ENCODE assay signal across 8 cellular contexts in the genomic region with DNA sequence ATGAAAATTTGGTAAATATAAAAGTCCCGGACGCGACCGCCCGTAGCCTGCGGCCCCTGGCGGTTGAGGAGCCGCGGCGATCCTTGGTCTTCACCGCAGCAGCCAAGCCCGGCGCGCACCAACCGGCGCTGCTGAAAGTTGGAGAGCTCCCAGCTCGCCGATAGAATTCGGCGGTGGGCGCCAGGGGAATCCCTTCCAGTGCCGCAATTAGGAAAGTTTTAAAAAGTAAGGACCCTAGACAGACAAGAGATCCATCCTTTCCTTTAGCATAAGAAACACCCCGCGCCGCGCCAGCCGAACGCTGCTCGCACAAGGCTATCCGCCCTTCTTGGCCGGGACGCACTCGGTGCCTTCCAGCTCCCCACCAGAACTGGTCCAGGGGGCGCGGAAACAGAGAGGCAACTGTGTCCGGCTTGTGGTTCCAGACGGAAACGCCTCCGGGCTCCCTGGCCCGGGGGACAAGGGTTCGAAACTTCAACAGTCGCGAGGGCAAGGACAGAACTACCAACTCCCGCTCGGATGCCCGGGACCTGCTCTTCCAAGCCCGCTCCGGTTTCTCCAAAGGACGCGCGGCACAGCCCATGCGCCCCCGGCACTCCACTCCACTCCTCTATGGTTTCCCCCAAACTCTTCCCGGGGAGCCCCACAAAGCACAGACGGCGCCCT. TPM values are rescaled to one million over a fixed set of nuclear protein-coding genes. Genes with fewer than 3 reads are reported as not detected.
DNase-seq lines count a peak whose midpoint lies in the region; ATAC-seq and TF ChIP-seq lines count a peak whose summit lies in the region.

No MANE protein-coding gene starts in this region.

- H3K4me3 ChIP-seq in OCI-LY7 (ENCODE audit: low read depth, low read length, poor library complexity, severe bottlenecking) (no peak overlapping the region), coronary artery (peak overlapping the region; percentile 84), liver (ENCODE audit: low read depth in 1 of 3, low read length in 3 of 3) (peak overlapping the region; percentile 28 to 93 (median 53)), stomach (peak overlapping the region; percentile 67 to 95 (median 77))

- peak; percentile 44 for TF ChIP-seq CTCF in OCI-LY7 (conservative IDR thresholded peaks at IDR 0.05; ENCODE audit: low read length)
- TF ChIP-seq CTCF in coronary artery (IDR thresholded peaks at IDR 0.05), result no peak
- peak; percentile 18 for TF ChIP-seq CTCF in liver (IDR thresholded peaks at IDR 0.05; ENCODE audit: low read depth, low read length, missing input control)
- peak in 3 of 7 experiments; percentile 38 to 47 (median 47) for TF ChIP-seq CTCF in stomach (IDR thresholded peaks at IDR 0.05)

- no TSS peak for BruUV-seq in OCI-LY7 (replicated peaks; lab: Mats Ljungman, UMichigan)

- TF ChIP-seq RAD21 in liver (IDR thresholded peaks at IDR 0.05), result peak; percentile 43 to 51

- 1% methylated on average over 56 of the region's 56 CpGs for WGBS in liver
- WGBS in stomach, 5 donors, result 0 to 1% (median 1%) methylated on average over 45 to 56 of the region's 56 CpGs

- no peak overlapping the region for H3K9ac ChIP-seq in liver (ENCODE audit: low read depth in 1 of 2, low read length in 2 of 2)

- no peaks in the 10 kb centered on the region for H3K9me2 ChIP-seq in OCI-LY7 (ENCODE audit: insufficient read depth, low read length)

- H3K9me3 ChIP-seq in OCI-LY7 (ENCODE audit: low read length) (no peaks in the 10 kb centered on the region), liver (ENCODE audit: control insufficient read depth in 4 of 4, low read length in 3 of 4) (no peaks in the 10 kb centered on the region), stomach (no peaks in the 10 kb centered on the region)

- CTCF ChIA-PET in OCI-LY7 (lab: Charles Lee; ENCODE audit: unreplicated experiment), result no interaction called here

- no peak for TF ChIP-seq EP300 in stomach (IDR thresholded peaks at IDR 0.05)

- POLR2A ChIA-PET in OCI-LY7 (lab: Charles Lee), result no interaction called here

- no peaks in the 10 kb centered on the region for H3K27me3 ChIP-seq in liver (ENCODE audit: control insufficient read depth in 4 of 4, insufficient read depth in 4 of 4, low read length in 3 of 4)
- peaks cover 0 to 35% (median 0%) of the 10 kb centered on the region in 3 donors for H3K27me3 ChIP-seq in stomach

- intact Hi-C loops in OCI-LY7 (cut with micrococcal nuclease; ENCODE audit: unreplicated experiment), result no loop called here
- intact Hi-C loops in stomach (cut with DNase I; ENCODE audit: low total_unique reads), result loop anchor here (10.0 kb wide), 1 partner anchor 240 kb away; no protein-coding TSS in a partner anchor

- H3K79me2 ChIP-seq in OCI-LY7 (ENCODE audit: insufficient read depth, low read depth, low read length), result no peaks in the 10 kb centered on the region

- H3K4me2 ChIP-seq in OCI-LY7 (ENCODE audit: low read length), result no peak overlapping the region

- no peaks in the 10 kb centered on the region for H3K36me3 ChIP-seq in OCI-LY7 (ENCODE audit: insufficient read depth, low read length)
- no peaks in the 10 kb centered on the region for H3K36me3 ChIP-seq in liver (ENCODE audit: control insufficient read depth in 4 of 4, insufficient read depth in 3 of 4, low read depth in 1 of 4, low read length in 3 of 4)
- H3K36me3 ChIP-seq in stomach, result no peaks in the 10 kb centered on the region

- H3K27ac ChIP-seq in OCI-LY7 (ENCODE audit: low read depth, low read length, poor library complexity, severe bottlenecking) (no peak overlapping the region), coronary artery (no peak overlapping the region), liver (ENCODE audit: low read depth in 1 of 2, low read length in 2 of 2) (no peak overlapping the region), stomach (no peak overlapping the region)

- DNase-seq in DMS 273 (lab: John Stamatoyannopoulos, UW; ENCODE audit: unreplicated experiment) (peak; percentile 89), OCI-LY7 (ENCODE audit: low spot score) (peak; percentile 3), coronary artery (ENCODE audit: low spot score) (no peak), stomach (peak; percentile 50)

- no peak for TF ChIP-seq POLR2A in stomach (IDR thresholded peaks at IDR 0.05)

- H3K4me1 ChIP-seq in OCI-LY7 (ENCODE audit: insufficient read depth, low read length, poor library complexity, severe bottlenecking) (no peaks in the 10 kb centered on the region), liver (ENCODE audit: control insufficient read depth in 4 of 4, insufficient read depth in 4 of 4, low read length in 3 of 4) (peaks cover 8 to 26% (median 17%) of the 10 kb centered on the region in 4 donors), stomach (peaks cover 14 to 29% (median 25%) of the 10 kb centered on the region in 4 donors)

- ATAC-seq in GM19455 (IDR thresholded peaks at IDR 0.05; ENCODE audit: unreplicated experiment) (peak; percentile 24), HG02588 (IDR thresholded peaks at IDR 0.05; ENCODE audit: unreplicated experiment) (no peak), HG03039 (IDR thresholded peaks at IDR 0.05; ENCODE audit: unreplicated experiment) (no peak)

- H4K20me1 ChIP-seq in OCI-LY7 (ENCODE audit: insufficient read depth, low read length), result no peaks in the 10 kb centered on the region

- no peak overlapping the region for H2AFZ ChIP-seq in OCI-LY7 (ENCODE audit: low read length)

TF ChIP-seq in liver, 16 proteins besides CTCF, POLR2A, EP300 and RAD21:
- TF ChIP-seq GABPA (IDR thresholded peaks at IDR 0.05 in 1 of 2, conservative IDR thresholded peaks at IDR 0.05 in 1 of 2), result no peak
- TF ChIP-seq, protein P1, sequence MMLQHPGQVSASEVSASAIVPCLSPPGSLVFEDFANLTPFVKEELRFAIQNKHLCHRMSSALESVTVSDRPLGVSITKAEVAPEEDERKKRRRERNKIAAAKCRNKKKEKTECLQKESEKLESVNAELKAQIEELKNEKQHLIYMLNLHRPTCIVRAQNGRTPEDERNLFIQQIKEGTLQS (IDR thresholded peaks at IDR 0.05), result no peak
- TF ChIP-seq JUND (IDR thresholded peaks at IDR 0.05), result no peak
- TF ChIP-seq, protein P2, sequence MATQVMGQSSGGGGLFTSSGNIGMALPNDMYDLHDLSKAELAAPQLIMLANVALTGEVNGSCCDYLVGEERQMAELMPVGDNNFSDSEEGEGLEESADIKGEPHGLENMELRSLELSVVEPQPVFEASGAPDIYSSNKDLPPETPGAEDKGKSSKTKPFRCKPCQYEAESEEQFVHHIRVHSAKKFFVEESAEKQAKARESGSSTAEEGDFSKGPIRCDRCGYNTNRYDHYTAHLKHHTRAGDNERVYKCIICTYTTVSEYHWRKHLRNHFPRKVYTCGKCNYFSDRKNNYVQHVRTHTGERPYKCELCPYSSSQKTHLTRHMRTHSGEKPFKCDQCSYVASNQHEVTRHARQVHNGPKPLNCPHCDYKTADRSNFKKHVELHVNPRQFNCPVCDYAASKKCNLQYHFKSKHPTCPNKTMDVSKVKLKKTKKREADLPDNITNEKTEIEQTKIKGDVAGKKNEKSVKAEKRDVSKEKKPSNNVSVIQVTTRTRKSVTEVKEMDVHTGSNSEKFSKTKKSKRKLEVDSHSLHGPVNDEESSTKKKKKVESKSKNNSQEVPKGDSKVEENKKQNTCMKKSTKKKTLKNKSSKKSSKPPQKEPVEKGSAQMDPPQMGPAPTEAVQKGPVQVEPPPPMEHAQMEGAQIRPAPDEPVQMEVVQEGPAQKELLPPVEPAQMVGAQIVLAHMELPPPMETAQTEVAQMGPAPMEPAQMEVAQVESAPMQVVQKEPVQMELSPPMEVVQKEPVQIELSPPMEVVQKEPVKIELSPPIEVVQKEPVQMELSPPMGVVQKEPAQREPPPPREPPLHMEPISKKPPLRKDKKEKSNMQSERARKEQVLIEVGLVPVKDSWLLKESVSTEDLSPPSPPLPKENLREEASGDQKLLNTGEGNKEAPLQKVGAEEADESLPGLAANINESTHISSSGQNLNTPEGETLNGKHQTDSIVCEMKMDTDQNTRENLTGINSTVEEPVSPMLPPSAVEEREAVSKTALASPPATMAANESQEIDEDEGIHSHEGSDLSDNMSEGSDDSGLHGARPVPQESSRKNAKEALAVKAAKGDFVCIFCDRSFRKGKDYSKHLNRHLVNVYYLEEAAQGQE (IDR thresholded peaks at IDR 0.05), result peak; percentile 38

RNA-seq across cellular contexts. Expression of a gene that starts 1.7 kb away (rescaled TPM):
- total RNA-seq in OCI-LY7 (2014; rRNA removed; shearing (Covaris generic)), result not detected in 2 replicates
- total RNA-seq in OCI-LY7 (2022), result not detected in 2 replicates
- total RNA-seq in liver, result under 1 TPM; 0.14 to 0.92 TPM
- under 1 TPM; 0.17 to 0.81 TPM for polyA plus RNA-seq in liver
- 1 to 10 TPM in 3 of 5 donors, not detected in 2; 1.0 to 8.0 (median 1.1) TPM for total RNA-seq in stomach
- polyA plus RNA-seq in stomach, result under 1 TPM; 0.44 to 0.76 (median 0.55) TPM
